Comparison of ENCODE assay signal across 8 cellular contexts in genomic region chr13:38349386-38350113, GRCh38. TPM values are rescaled to one million over a fixed set of nuclear protein-coding genes. Genes with fewer than 3 reads are reported as not detected.
DNase-seq lines count a peak whose midpoint lies in the region; ATAC-seq, FAIRE-seq and TF ChIP-seq lines count a peak whose summit lies in the region.

Gene UFM1 (plus strand): TSS chr13:38349851. CDS start chr13:38349920, 69 bp downstream.

- peak within 1 kb of the TSS; percentile 85 for H3K4me2 ChIP-seq in Loucy (ENCODE audit: low read depth, low read length, poor library complexity, severe bottlenecking)

- peaks cover 39% of the 10 kb centered on the region for H3K79me2 ChIP-seq in Loucy (ENCODE audit: insufficient read depth, low read length)

- TF ChIP-seq CTCF in Loucy (conservative IDR thresholded peaks at IDR 0.05; ENCODE audit: low read length) (no peak), fibroblast of mammary gland (conservative IDR thresholded peaks at IDR 0.05; ENCODE audit: control insufficient read depth, insufficient read depth, low read depth, low read length) (no peak)

- no peaks in the 10 kb centered on the region for H3K9me3 ChIP-seq in Loucy (ENCODE audit: insufficient read depth, low read depth, low read length)

- H3K36me3 ChIP-seq in Loucy (ENCODE audit: insufficient read depth, low read length), result 0 out of 2 replicates have a peak, but pooled peaks cover 3% of the 10 kb centered on the region

- H3K9me2 ChIP-seq in Loucy (replicated peaks; ENCODE audit: low read depth, low read length), result no peaks in the 10 kb centered on the region

- peak; percentile 20 for FAIRE-seq in H54 (lab: Jason Lieb, UNC)

- POLR2A ChIA-PET in naive thymus-derived CD8-positive, alpha-beta T cell (lab: Charles Lee), result interaction anchor here (0.6 to 1.7 kb wide), 6 partner anchors 11 to 1371 kb away, joined by 3 to 13 read pairs (median 4); partner anchors contain the start of genes ALG5, EXOSC8, PROSER1 and SUPT20H

- peak within 1 kb of the TSS; percentile 97 to 99 (median 99) for H3K27ac Mint-ChIP-seq in naive thymus-derived CD8-positive, alpha-beta T cell

- H3K27me3 Mint-ChIP-seq in naive thymus-derived CD8-positive, alpha-beta T cell, result no peaks in the 10 kb centered on the region

- H3K4me1 Mint-ChIP-seq in naive thymus-derived CD8-positive, alpha-beta T cell, result peaks cover 18 to 48% (median 44%) of the 10 kb centered on the region in 4 donors

- peak; percentile 94 for DNase-seq in EL
- peak; percentile 32 for DNase-seq in H54 (ENCODE audit: insufficient read length, low spot score)
- DNase-seq in activated T-helper 9 cell treated with anti-CD3 and anti-CD28 coated beads, Interleukin-2, amount 50 U/mL, for 16 hours (ENCODE audit: low read depth), result peak; percentile 76
- peak; percentile 96 for DNase-seq in fibroblast of mammary gland (ENCODE audit: low read depth)
- peak; percentile 71 to 94 (median 86) for DNase-seq in naive thymus-derived CD8-positive, alpha-beta T cell
- peak; percentile 66 to 96 (median 87) for DNase-seq in stimulated activated naive CD4-positive, alpha-beta T cell (lab: John Stamatoyannopoulos, UW)

- peaks cover 30% of the 10 kb centered on the region for H4K20me1 ChIP-seq in Loucy (ENCODE audit: insufficient read depth, low read length, poor library complexity, severe bottlenecking)

- no peaks in the 10 kb centered on the region for H3K9me3 Mint-ChIP-seq in naive thymus-derived CD8-positive, alpha-beta T cell

- TF ChIP-seq POLR2A in H54 (IDR thresholded peaks at IDR 0.05; ENCODE audit: low read depth, low read length) (peak; percentile 69), Raji (IDR thresholded peaks at IDR 0.05; ENCODE audit: insufficient read depth, low read depth, low read length) (peak; percentile 70; the same call in 1 of the 2 replicates)

- no peaks in the 10 kb centered on the region for H3F3A ChIP-seq in Loucy (ENCODE audit: low read depth)

- peak within 1 kb of the TSS; percentile 89 for H3K9ac ChIP-seq in Loucy (ENCODE audit: low read depth, low read length, poor library complexity, severe bottlenecking)

- peak within 1 kb of the TSS; percentile 97 for H2AFZ ChIP-seq in Loucy (ENCODE audit: low read length)

- H3K4me3 Mint-ChIP-seq in naive thymus-derived CD8-positive, alpha-beta T cell, result peak within 1 kb of the TSS; percentile 93 to 100 (median 99)

- ATAC-seq in naive thymus-derived CD8-positive, alpha-beta T cell, result peak; percentile 94

- peak within 1 kb of the TSS; percentile 96 for H3K4me3 ChIP-seq in Loucy (ENCODE audit: low read length, poor library complexity, severe bottlenecking)
- H3K4me3 ChIP-seq in fibroblast of mammary gland (ENCODE audit: control insufficient read depth, low read depth, low read length), result peak within 1 kb of the TSS; percentile 91

- peaks cover 31% of the 10 kb centered on the region for H3K4me1 ChIP-seq in Loucy (ENCODE audit: insufficient read depth, low read length, poor library complexity, severe bottlenecking)

- H3K27me3 ChIP-seq in Loucy (ENCODE audit: insufficient read depth, low read length, poor library complexity, severe bottlenecking), result no peaks in the 10 kb centered on the region

- peaks cover 0 to 22% (median 0%) of the 10 kb centered on the region in 3 donors for H3K36me3 Mint-ChIP-seq in naive thymus-derived CD8-positive, alpha-beta T cell

RNA-seq across cellular contexts. Expression of gene UFM1, which starts in this region (rescaled TPM):
- total RNA-seq in naive thymus-derived CD8-positive, alpha-beta T cell, result 10 to 100 TPM; 70.8 to 77.0 TPM
- 10 to 100 TPM; 50.0 to 59.0 (median 57.0) TPM for polyA plus RNA-seq in naive thymus-derived CD8-positive, alpha-beta T cell

Comparison
In these comparisons a context has a peak if more than half of its experiments do, and no peak if none do; other contexts are left out.
1. Peak in every context shown above with its lines: DNase-seq, ATAC-seq and H3K4me3 ChIP-seq.
2. DNase-seq: peak in every context shown above with its lines; median percentile 96 in fibroblast of mammary gland; 94 in EL; 87 in stimulated activated naive CD4-positive, alpha-beta T cell; 86 in naive thymus-derived CD8-positive, alpha-beta T cell; 76 in activated T-helper 9 cell treated with anti-CD3 and anti-CD28 coated beads, Interleukin-2, amount 50 U/mL, for 16 hours; 32 in H54.